1 cellular context compared by ENCODE assay signal in the genomic region with DNA sequence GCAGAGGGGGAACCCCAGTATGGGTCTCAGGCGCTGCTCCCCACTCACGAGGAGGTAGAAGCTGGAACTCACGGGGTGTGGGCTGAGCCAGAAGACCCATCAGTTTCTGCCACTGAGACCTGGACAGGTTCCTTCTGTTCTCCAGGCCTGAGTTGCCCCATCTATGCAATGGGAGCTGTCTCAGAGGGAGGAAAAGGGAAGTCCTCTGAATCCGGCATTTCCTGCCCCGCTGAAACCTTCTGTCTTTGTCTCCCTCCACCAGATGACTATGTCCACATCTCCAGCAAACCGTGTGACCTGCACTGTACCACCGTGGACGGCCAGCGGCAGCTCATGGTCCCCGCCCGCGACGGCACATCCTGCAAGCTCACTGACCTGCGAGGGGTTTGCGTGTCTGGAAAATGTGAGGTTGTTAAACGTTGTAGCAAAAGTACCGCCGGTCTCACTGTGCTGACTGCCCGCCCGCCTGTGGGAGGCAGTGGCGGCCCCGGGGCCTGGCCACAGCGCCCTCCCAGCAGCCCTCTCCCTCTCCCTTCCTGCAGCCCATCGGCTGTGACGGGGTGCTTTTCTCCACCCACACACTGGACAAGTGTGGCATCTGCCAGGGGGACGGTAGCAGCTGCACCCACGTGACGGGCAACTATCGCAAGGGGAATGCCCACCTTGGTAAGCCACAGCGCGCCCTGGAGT.
TF ChIP-seq lines count a peak whose summit lies in the region.

No MANE protein-coding gene starts in this region.

TF ChIP-seq in H1, 55 proteins besides CTCF, POLR2A, EP300 and RAD21:
- no peak for TF ChIP-seq SUZ12 (IDR thresholded peaks at IDR 0.05; ENCODE audit: low read length)
- TF ChIP-seq CREB1 (IDR thresholded peaks at IDR 0.05): 0 out of 2 replicates have a peak, but pooled peaks have one; percentile 36
